ENCODE assay signal across 17 cellular contexts in the genomic region with DNA sequence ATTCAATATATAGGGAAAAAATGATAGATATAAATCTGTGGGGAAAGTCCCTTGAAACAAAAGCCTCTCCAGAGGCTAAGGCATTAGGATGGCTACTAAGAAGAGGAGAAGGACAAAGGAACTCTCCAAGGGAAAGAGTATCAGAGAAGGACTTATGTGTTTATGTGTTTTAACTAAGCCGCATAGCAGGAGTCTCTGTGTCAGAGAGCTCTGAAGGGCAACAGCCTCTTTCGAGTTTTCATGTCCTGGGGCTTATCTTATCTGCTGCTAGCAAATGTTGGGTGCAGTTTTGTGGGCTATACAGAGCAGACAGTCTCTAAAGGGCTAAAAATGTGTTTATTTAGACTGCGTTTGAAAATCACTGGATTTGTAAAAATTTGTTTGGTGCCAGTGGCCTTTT.
"Had no signal": no experiment of that assay in that cellular context is flagged by ENCODE, and none has a peak within 500 bp of the region (broad histone marks: within the 10 kb centered on the region; RNA-seq: fewer than 3 reads in every experiment).

No MANE protein-coding gene starts in this region.

- H3K27me3 ChIP-seq: colonic mucosa, gastrocnemius medialis, neutrophil, thyroid gland had no signal

- H3K36me3 ChIP-seq: colonic mucosa, gastrocnemius medialis, heart left ventricle, neutrophil, pancreas, right lobe of liver, thyroid gland had no signal

- H3K27ac ChIP-seq: colonic mucosa, gastrocnemius medialis, heart left ventricle, neutrophil, pancreas, right lobe of liver, thyroid gland had no signal

- H3K4me3 ChIP-seq: colonic mucosa, gastrocnemius medialis, heart left ventricle, pancreas, right lobe of liver, thyroid gland had no signal

- DNase-seq: activated CD4-positive, alpha-beta memory T cell treated with anti-CD3 and anti-CD28 coated beads for 36 hours; activated CD4-positive, alpha-beta T cell treated with anti-CD3 and anti-CD28 coated beads for 36 hours; activated CD8-positive, alpha-beta memory T cell treated with anti-CD3 and anti-CD28 coated beads, Interleukin-2, amount 10 ng/mL, durations not matched to agents 7 days and 5 days; activated naive CD4-positive, alpha-beta T cell; activated naive CD8-positive, alpha-beta T cell treated with anti-CD3 and anti-CD28 coated beads for 36 hours; activated T-cell treated with anti-CD3 and anti-CD28 coated beads, Interleukin-2, amount 50 U/mL, for 1 hour; amniotic stem cell; caudate nucleus; colonic mucosa; gastrocnemius medialis; heart left ventricle; naive thymus-derived CD8-positive, alpha-beta T cell; pancreas; right lobe of liver; stimulated activated naive CD4-positive, alpha-beta T cell treated with Interleukin-2 at 50 U/mL for 16 hours; thyroid gland had no signal

- H3K9me3 ChIP-seq: colonic mucosa, gastrocnemius medialis, heart left ventricle, neutrophil, pancreas, right lobe of liver, thyroid gland had no signal

- H3K4me1 ChIP-seq: colonic mucosa, gastrocnemius medialis, heart left ventricle, pancreas, right lobe of liver, thyroid gland had no signal
